8 cellular contexts compared by ENCODE assay signal in the genomic region with DNA sequence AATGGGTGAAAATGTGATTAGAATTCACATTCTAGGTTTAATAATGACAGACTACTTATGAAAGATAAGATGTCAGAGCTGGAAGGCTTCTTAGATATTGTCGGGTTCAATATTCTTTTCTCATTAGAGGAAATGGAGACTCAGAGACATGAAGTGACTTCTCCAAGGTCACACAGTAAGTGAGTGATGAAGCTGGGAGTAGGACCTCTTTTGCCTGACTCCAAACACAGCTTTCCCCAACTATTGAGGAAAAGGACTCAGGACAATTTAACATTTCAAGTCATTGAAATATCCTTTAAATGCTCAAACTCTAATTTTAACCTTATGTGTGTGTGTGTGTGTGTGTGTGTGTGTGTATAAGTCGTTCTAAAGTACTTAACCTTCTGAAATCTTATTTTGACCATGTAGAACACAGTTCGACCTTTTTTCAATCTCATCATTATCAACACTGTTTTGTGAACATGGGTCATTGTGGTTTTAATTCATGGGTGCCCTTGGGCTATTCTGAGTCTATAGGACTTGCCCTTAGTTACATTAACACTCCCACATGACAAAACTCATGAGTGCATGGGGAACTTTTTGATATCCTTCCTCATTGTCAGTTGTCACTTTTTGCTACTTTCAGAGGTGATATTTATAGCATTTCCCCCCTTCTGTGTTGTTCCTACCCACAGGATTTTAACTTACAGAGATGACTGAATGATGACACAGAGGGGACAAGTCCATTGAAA. TPM values are rescaled to one million over a fixed set of nuclear protein-coding genes. Genes with fewer than 3 reads are reported as not detected.
DNase-seq lines count a peak whose midpoint lies in the region; ATAC-seq lines count a peak whose summit lies in the region.

No MANE protein-coding gene starts in this region.

- ATAC-seq in HG02938 (IDR thresholded peaks at IDR 0.05; ENCODE audit: unreplicated experiment), result peak; percentile 33
- peak; percentile 70 for ATAC-seq in stimulated activated naive CD8-positive, alpha-beta T cell treated with anti-CD3 and anti-CD28 coated beads, Interleukin-15, Interleukin-2, amounts not matched to agents 100 U/mL and 50 U/mL, for 24 hours

- DNase-seq in SIG-M5 treated with dmso at 0.1 percent for 504 hours (lab: John Stamatoyannopoulos, UW; ENCODE audit: unreplicated experiment) (peak; percentile 79), SIG-M5 (lab: John Stamatoyannopoulos, UW) (no peak), COR-L47 (lab: John Stamatoyannopoulos, UW) (no peak), G401 (ENCODE audit: low spot score) (no peak)
- DNase-seq in activated T-helper 2 cell treated with anti-CD3 and anti-CD28 coated beads, Interferon-gamma antibody, Interleukin-2, Interleukin-4, amounts not matched to agents 10 μg/mL and 5 μg/mL and 100 μg/mL, durations not matched to agents 14 hours and 24 hours and 36 hours (ENCODE audit: low spot score), result no peak
- DNase-seq in stimulated activated naive CD8-positive, alpha-beta T cell treated with anti-CD3 and anti-CD28 coated beads, Interleukin-15, Interleukin-2, amounts not matched to agents 100 U/mL and 50 U/mL, for 24 hours, result no peak
- DNase-seq in T-helper 2 cell treated with Interferon-gamma antibody and Interleukin-4, amounts not matched to agents 5 μg/mL and 100 μg/mL, for 36 hours (ENCODE audit: low spot score), result no peak

- peaks cover 47% of the 10 kb centered on the region for H3K4me1 Mint-ChIP-seq in activated T-helper 2 cell treated with anti-CD3 and anti-CD28 coated beads, Interferon-gamma antibody, Interleukin-2, Interleukin-4, amounts not matched to agents 10 μg/mL and 5 μg/mL and 100 μg/mL, durations not matched to agents 14 hours and 24 hours and 36 hours (ENCODE audit: low read depth)
- H3K4me1 Mint-ChIP-seq in T-helper 2 cell treated with Interferon-gamma antibody and Interleukin-4, amounts not matched to agents 5 μg/mL and 100 μg/mL, for 36 hours (ENCODE audit: low read depth), result peaks cover 45% of the 10 kb centered on the region

- H3K27me3 Mint-ChIP-seq in activated T-helper 2 cell treated with anti-CD3 and anti-CD28 coated beads, Interferon-gamma antibody, Interleukin-2, Interleukin-4, amounts not matched to agents 10 μg/mL and 5 μg/mL and 100 μg/mL, durations not matched to agents 14 hours and 24 hours and 36 hours (ENCODE audit: low read depth), result no peaks in the 10 kb centered on the region
- no peaks in the 10 kb centered on the region for H3K27me3 Mint-ChIP-seq in T-helper 2 cell treated with Interferon-gamma antibody and Interleukin-4, amounts not matched to agents 5 μg/mL and 100 μg/mL, for 36 hours (ENCODE audit: low read depth)

- no peak overlapping the region for H3K4me3 Mint-ChIP-seq in activated T-helper 2 cell treated with anti-CD3 and anti-CD28 coated beads, Interferon-gamma antibody, Interleukin-2, Interleukin-4, amounts not matched to agents 10 μg/mL and 5 μg/mL and 100 μg/mL, durations not matched to agents 14 hours and 24 hours and 36 hours (ENCODE audit: low read depth)
- no peak overlapping the region for H3K4me3 Mint-ChIP-seq in T-helper 2 cell treated with Interferon-gamma antibody and Interleukin-4, amounts not matched to agents 5 μg/mL and 100 μg/mL, for 36 hours

- H3K36me3 Mint-ChIP-seq in activated T-helper 2 cell treated with anti-CD3 and anti-CD28 coated beads, Interferon-gamma antibody, Interleukin-2, Interleukin-4, amounts not matched to agents 10 μg/mL and 5 μg/mL and 100 μg/mL, durations not matched to agents 14 hours and 24 hours and 36 hours (ENCODE audit: low read depth), result no peaks in the 10 kb centered on the region
- H3K36me3 Mint-ChIP-seq in T-helper 2 cell treated with Interferon-gamma antibody and Interleukin-4, amounts not matched to agents 5 μg/mL and 100 μg/mL, for 36 hours (ENCODE audit: low read depth), result peaks cover 2% of the 10 kb centered on the region

- H3K27ac Mint-ChIP-seq in activated T-helper 2 cell treated with anti-CD3 and anti-CD28 coated beads, Interferon-gamma antibody, Interleukin-2, Interleukin-4, amounts not matched to agents 10 μg/mL and 5 μg/mL and 100 μg/mL, durations not matched to agents 14 hours and 24 hours and 36 hours, result peak overlapping the region; percentile 51
- no peak overlapping the region for H3K27ac Mint-ChIP-seq in T-helper 2 cell treated with Interferon-gamma antibody and Interleukin-4, amounts not matched to agents 5 μg/mL and 100 μg/mL, for 36 hours

- no peaks in the 10 kb centered on the region for H3K9me3 Mint-ChIP-seq in activated T-helper 2 cell treated with anti-CD3 and anti-CD28 coated beads, Interferon-gamma antibody, Interleukin-2, Interleukin-4, amounts not matched to agents 10 μg/mL and 5 μg/mL and 100 μg/mL, durations not matched to agents 14 hours and 24 hours and 36 hours
- H3K9me3 Mint-ChIP-seq in T-helper 2 cell treated with Interferon-gamma antibody and Interleukin-4, amounts not matched to agents 5 μg/mL and 100 μg/mL, for 36 hours, result no peaks in the 10 kb centered on the region

- intact Hi-C loops in activated T-helper 2 cell treated with anti-CD3 and anti-CD28 coated beads, Interferon-gamma antibody, Interleukin-2, Interleukin-4, amounts not matched to agents 10 μg/mL and 5 μg/mL and 100 μg/mL, durations not matched to agents 14 hours and 24 hours and 36 hours (cut with micrococcal nuclease), result loop anchor here (1.0 to 5.0 kb wide), 4 partner anchors 13 to 76 kb away; no protein-coding TSS in a partner anchor

- in situ Hi-C loops in G401 (cut with HindIII; ENCODE audit: low sequenced_read_pairs), result no loop called here

RNA-seq across cellular contexts. Expression of gene LRCH1, which starts 53.0 kb away (rescaled TPM):
- 16.9 and 17.8 TPM in 2 replicates for total RNA-seq in activated T-helper 2 cell treated with anti-CD3 and anti-CD28 coated beads, Interferon-gamma antibody, Interleukin-2, Interleukin-4, amounts not matched to agents 10 μg/mL and 5 μg/mL and 100 μg/mL, durations not matched to agents 14 hours and 24 hours and 36 hours
- total RNA-seq in G401 (2014; rRNA removed; shearing (Covaris generic)), result 0.12 and 0.85 TPM in 2 replicates
